ENCODE assay signal across 1 cellular context in the genomic region with DNA sequence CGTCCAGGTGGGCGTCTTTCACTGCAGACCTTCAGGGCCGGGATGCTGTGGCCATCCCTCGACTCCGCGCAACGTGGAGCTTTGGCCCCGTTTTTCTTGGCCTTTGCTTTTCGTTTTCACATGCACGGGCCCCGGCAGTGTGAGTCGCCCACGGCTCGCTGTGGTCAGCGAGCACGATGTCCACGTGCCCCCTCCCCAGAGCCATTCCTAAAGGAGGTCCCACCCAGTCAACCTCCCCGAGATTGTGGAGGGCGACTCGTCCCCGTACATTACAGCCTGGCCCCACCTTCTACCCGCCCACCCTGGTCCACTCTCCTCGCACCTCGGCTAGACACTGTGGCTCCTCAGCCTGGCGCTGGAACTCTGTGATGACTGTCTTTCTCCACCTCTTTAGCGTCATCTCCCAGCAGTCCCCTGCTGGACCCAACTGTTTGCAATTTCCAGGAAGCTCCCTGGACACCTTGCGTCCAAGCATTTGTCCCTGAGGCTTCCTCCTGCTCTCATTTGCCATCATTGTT.
A peak's percentile ranks its signal among the peaks of the same experiment; 100 is the strongest.
TF ChIP-seq lines count a peak whose summit lies in the region.

No MANE protein-coding gene starts in this region.

TF ChIP-seq in K562, 482 proteins besides CTCF, POLR2A, EP300 and RAD21 (continued from another document and continues in another):
- TF ChIP-seq CEBPG (CRISPR knock-in tag; IDR thresholded peaks at IDR 0.05) (no peak), CEBPG (tag; conservative IDR thresholded peaks at IDR 0.05 in 1 of 2, IDR thresholded peaks at IDR 0.05 in 1 of 2) (no peak), ILF3 (IDR thresholded peaks at IDR 0.05; ENCODE audit: borderline replicate concordance) (no peak), BCL6 (CRISPR knock-in tag; IDR thresholded peaks at IDR 0.05) (no peak), ESRRA (IDR thresholded peaks at IDR 0.05; ENCODE audit: borderline replicate concordance, low read depth) (no peak), SETDB1 (IDR thresholded peaks at IDR 0.05; ENCODE audit: low read length) (no peak), MAFK (IDR thresholded peaks at IDR 0.05; ENCODE audit: low read length) (no peak), KLF13 (tag; IDR thresholded peaks at IDR 0.05; ENCODE audit: borderline replicate concordance, low read depth) (no peak), PHF8 (IDR thresholded peaks at IDR 0.05; ENCODE audit: borderline replicate concordance, low read length) (no peak), RFX1 (IDR thresholded peaks at IDR 0.05) (no peak), POLR2B (IDR thresholded peaks at IDR 0.05; ENCODE audit: low read depth, partially characterized antibody) (no peak), KLF6 (CRISPR knock-in tag; IDR thresholded peaks at IDR 0.05; ENCODE audit: borderline replicate concordance) (no peak), ZC3H11A (IDR thresholded peaks at IDR 0.05; ENCODE audit: low read depth, low read length) (no peak), ELF4 (CRISPR knock-in tag; IDR thresholded peaks at IDR 0.05) (no peak), ZNF232 (CRISPR knock-in tag; IDR thresholded peaks at IDR 0.05) (no peak), SUPT5H (IDR thresholded peaks at IDR 0.05) (peak; percentile 10), GTF2E2 (tag; IDR thresholded peaks at IDR 0.05) (0 out of 2 replicates have a peak, but pooled peaks have one; percentile 19), OTX1 (CRISPR knock-in tag; IDR thresholded peaks at IDR 0.05) (no peak), ZNF174 (CRISPR knock-in tag; IDR thresholded peaks at IDR 0.05) (no peak), SNIP1 (IDR thresholded peaks at IDR 0.05; ENCODE audit: low read depth) (no peak), ZNF263 (CRISPR knock-in tag; IDR thresholded peaks at IDR 0.05; ENCODE audit: borderline replicate concordance) (no peak), PYGO2 (tag; IDR thresholded peaks at IDR 0.05) (no peak), SAFB2 (IDR thresholded peaks at IDR 0.05; ENCODE audit: borderline replicate concordance, low read depth, low read length, severe bottlenecking) (no peak), HDGF (IDR thresholded peaks at IDR 0.05) (no peak), FOXM1 (IDR thresholded peaks at IDR 0.05; ENCODE audit: low read depth) (no peak), FOXM1 (CRISPR knock-in tag; IDR thresholded peaks at IDR 0.05; ENCODE audit: low read depth) (no peak), SREBF2 (CRISPR knock-in tag; IDR thresholded peaks at IDR 0.05) (no peak), ZFX (CRISPR knock-in tag; IDR thresholded peaks at IDR 0.05) (peak; percentile 56), HMG20A (CRISPR knock-in tag; conservative IDR thresholded peaks at IDR 0.05) (no peak), ARNT (IDR thresholded peaks at IDR 0.05) (no peak), ESRRB (CRISPR knock-in tag; IDR thresholded peaks at IDR 0.05; ENCODE audit: borderline replicate concordance) (no peak), ETV6 (IDR thresholded peaks at IDR 0.05; ENCODE audit: borderline replicate concordance in 1 of 2, low read depth in 2 of 2, low read length in 1 of 2) (no peak), ETV6 (CRISPR knock-in tag; IDR thresholded peaks at IDR 0.05; ENCODE audit: borderline replicate concordance) (no peak)
- TF ChIP-seq, protein P1, sequence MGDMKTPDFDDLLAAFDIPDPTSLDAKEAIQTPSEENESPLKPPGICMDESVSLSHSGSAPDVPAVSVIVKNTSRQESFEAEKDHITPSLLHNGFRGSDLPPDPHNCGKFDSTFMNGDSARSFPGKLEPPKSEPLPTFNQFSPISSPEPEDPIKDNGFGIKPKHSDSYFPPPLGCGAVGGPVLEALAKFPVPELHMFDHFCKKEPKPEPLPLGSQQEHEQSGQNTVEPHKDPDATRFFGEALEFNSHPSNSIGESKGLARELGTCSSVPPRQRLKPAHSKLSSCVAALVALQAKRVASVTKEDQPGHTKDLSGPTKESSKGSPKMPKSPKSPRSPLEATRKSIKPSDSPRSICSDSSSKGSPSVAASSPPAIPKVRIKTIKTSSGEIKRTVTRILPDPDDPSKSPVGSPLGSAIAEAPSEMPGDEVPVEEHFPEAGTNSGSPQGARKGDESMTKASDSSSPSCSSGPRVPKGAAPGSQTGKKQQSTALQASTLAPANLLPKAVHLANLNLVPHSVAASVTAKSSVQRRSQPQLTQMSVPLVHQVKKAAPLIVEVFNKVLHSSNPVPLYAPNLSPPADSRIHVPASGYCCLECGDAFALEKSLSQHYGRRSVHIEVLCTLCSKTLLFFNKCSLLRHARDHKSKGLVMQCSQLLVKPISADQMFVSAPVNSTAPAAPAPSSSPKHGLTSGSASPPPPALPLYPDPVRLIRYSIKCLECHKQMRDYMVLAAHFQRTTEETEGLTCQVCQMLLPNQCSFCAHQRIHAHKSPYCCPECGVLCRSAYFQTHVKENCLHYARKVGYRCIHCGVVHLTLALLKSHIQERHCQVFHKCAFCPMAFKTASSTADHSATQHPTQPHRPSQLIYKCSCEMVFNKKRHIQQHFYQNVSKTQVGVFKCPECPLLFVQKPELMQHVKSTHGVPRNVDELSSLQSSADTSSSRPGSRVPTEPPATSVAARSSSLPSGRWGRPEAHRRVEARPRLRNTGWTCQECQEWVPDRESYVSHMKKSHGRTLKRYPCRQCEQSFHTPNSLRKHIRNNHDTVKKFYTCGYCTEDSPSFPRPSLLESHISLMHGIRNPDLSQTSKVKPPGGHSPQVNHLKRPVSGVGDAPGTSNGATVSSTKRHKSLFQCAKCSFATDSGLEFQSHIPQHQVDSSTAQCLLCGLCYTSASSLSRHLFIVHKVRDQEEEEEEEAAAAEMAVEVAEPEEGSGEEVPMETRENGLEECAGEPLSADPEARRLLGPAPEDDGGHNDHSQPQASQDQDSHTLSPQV (IDR thresholded peaks at IDR 0.05), result peak; percentile 60; the same call in 1 of the 2 replicates
- TF ChIP-seq, protein P2, sequence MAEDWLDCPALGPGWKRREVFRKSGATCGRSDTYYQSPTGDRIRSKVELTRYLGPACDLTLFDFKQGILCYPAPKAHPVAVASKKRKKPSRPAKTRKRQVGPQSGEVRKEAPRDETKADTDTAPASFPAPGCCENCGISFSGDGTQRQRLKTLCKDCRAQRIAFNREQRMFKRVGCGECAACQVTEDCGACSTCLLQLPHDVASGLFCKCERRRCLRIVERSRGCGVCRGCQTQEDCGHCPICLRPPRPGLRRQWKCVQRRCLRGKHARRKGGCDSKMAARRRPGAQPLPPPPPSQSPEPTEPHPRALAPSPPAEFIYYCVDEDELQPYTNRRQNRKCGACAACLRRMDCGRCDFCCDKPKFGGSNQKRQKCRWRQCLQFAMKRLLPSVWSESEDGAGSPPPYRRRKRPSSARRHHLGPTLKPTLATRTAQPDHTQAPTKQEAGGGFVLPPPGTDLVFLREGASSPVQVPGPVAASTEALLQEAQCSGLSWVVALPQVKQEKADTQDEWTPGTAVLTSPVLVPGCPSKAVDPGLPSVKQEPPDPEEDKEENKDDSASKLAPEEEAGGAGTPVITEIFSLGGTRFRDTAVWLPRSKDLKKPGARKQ (CRISPR knock-in tag; IDR thresholded peaks at IDR 0.05), result no peak
- TF ChIP-seq, protein P3, sequence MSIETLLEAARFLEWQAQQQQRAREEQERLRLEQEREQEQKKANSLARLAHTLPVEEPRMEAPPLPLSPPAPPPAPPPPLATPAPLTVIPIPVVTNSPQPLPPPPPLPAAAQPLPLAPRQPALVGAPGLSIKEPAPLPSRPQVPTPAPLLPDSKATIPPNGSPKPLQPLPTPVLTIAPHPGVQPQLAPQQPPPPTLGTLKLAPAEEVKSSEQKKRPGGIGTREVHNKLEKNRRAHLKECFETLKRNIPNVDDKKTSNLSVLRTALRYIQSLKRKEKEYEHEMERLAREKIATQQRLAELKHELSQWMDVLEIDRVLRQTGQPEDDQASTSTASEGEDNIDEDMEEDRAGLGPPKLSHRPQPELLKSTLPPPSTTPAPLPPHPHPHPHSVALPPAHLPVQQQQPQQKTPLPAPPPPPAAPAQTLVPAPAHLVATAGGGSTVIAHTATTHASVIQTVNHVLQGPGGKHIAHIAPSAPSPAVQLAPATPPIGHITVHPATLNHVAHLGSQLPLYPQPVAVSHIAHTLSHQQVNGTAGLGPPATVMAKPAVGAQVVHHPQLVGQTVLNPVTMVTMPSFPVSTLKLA (conservative IDR thresholded peaks at IDR 0.05), result no peak
- TF ChIP-seq, protein P4, sequence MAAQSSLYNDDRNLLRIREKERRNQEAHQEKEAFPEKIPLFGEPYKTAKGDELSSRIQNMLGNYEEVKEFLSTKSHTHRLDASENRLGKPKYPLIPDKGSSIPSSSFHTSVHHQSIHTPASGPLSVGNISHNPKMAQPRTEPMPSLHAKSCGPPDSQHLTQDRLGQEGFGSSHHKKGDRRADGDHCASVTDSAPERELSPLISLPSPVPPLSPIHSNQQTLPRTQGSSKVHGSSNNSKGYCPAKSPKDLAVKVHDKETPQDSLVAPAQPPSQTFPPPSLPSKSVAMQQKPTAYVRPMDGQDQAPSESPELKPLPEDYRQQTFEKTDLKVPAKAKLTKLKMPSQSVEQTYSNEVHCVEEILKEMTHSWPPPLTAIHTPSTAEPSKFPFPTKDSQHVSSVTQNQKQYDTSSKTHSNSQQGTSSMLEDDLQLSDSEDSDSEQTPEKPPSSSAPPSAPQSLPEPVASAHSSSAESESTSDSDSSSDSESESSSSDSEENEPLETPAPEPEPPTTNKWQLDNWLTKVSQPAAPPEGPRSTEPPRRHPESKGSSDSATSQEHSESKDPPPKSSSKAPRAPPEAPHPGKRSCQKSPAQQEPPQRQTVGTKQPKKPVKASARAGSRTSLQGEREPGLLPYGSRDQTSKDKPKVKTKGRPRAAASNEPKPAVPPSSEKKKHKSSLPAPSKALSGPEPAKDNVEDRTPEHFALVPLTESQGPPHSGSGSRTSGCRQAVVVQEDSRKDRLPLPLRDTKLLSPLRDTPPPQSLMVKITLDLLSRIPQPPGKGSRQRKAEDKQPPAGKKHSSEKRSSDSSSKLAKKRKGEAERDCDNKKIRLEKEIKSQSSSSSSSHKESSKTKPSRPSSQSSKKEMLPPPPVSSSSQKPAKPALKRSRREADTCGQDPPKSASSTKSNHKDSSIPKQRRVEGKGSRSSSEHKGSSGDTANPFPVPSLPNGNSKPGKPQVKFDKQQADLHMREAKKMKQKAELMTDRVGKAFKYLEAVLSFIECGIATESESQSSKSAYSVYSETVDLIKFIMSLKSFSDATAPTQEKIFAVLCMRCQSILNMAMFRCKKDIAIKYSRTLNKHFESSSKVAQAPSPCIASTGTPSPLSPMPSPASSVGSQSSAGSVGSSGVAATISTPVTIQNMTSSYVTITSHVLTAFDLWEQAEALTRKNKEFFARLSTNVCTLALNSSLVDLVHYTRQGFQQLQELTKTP (IDR thresholded peaks at IDR 0.05; ENCODE audit: low read depth in 1 of 2, partially characterized antibody in 2 of 2), result no peak
- TF ChIP-seq, protein P5, sequence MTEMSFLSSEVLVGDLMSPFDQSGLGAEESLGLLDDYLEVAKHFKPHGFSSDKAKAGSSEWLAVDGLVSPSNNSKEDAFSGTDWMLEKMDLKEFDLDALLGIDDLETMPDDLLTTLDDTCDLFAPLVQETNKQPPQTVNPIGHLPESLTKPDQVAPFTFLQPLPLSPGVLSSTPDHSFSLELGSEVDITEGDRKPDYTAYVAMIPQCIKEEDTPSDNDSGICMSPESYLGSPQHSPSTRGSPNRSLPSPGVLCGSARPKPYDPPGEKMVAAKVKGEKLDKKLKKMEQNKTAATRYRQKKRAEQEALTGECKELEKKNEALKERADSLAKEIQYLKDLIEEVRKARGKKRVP (CRISPR knock-in tag; IDR thresholded peaks at IDR 0.05), result no peak
- TF ChIP-seq, protein P6, sequence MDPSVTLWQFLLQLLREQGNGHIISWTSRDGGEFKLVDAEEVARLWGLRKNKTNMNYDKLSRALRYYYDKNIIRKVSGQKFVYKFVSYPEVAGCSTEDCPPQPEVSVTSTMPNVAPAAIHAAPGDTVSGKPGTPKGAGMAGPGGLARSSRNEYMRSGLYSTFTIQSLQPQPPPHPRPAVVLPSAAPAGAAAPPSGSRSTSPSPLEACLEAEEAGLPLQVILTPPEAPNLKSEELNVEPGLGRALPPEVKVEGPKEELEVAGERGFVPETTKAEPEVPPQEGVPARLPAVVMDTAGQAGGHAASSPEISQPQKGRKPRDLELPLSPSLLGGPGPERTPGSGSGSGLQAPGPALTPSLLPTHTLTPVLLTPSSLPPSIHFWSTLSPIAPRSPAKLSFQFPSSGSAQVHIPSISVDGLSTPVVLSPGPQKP (CRISPR knock-in tag; IDR thresholded peaks at IDR 0.05), result no peak
- TF ChIP-seq, protein P7, sequence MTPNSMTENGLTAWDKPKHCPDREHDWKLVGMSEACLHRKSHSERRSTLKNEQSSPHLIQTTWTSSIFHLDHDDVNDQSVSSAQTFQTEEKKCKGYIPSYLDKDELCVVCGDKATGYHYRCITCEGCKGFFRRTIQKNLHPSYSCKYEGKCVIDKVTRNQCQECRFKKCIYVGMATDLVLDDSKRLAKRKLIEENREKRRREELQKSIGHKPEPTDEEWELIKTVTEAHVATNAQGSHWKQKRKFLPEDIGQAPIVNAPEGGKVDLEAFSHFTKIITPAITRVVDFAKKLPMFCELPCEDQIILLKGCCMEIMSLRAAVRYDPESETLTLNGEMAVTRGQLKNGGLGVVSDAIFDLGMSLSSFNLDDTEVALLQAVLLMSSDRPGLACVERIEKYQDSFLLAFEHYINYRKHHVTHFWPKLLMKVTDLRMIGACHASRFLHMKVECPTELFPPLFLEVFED (CRISPR knock-in tag; conservative IDR thresholded peaks at IDR 0.05), result no peak; the same call in 1 of the 2 replicates
- TF ChIP-seq, protein P8, sequence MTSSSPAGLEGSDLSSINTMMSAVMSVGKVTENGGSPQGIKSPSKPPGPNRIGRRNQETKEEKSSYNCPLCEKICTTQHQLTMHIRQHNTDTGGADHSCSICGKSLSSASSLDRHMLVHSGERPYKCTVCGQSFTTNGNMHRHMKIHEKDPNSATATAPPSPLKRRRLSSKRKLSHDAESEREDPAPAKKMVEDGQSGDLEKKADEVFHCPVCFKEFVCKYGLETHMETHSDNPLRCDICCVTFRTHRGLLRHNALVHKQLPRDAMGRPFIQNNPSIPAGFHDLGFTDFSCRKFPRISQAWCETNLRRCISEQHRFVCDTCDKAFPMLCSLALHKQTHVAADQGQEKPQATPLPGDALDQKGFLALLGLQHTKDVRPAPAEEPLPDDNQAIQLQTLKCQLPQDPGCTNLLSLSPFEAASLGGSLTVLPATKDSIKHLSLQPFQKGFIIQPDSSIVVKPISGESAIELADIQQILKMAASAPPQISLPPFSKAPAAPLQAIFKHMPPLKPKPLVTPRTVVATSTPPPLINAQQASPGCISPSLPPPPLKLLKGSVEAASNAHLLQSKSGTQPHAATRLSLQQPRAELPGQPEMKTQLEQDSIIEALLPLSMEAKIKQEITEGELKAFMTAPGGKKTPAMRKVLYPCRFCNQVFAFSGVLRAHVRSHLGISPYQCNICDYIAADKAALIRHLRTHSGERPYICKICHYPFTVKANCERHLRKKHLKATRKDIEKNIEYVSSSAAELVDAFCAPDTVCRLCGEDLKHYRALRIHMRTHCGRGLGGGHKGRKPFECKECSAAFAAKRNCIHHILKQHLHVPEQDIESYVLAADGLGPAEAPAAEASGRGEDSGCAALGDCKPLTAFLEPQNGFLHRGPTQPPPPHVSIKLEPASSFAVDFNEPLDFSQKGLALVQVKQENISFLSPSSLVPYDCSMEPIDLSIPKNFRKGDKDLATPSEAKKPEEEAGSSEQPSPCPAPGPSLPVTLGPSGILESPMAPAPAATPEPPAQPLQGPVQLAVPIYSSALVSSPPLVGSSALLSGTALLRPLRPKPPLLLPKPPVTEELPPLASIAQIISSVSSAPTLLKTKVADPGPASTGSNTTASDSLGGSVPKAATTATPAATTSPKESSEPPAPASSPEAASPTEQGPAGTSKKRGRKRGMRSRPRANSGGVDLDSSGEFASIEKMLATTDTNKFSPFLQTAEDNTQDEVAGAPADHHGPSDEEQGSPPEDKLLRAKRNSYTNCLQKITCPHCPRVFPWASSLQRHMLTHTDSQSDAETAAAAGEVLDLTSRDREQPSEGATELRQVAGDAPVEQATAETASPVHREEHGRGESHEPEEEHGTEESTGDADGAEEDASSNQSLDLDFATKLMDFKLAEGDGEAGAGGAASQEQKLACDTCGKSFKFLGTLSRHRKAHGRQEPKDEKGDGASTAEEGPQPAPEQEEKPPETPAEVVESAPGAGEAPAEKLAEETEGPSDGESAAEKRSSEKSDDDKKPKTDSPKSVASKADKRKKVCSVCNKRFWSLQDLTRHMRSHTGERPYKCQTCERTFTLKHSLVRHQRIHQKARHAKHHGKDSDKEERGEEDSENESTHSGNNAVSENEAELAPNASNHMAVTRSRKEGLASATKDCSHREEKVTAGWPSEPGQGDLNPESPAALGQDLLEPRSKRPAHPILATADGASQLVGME (CRISPR knock-in tag; IDR thresholded peaks at IDR 0.05), result no peak
